8 cellular contexts compared by ENCODE assay signal in the genomic region with DNA sequence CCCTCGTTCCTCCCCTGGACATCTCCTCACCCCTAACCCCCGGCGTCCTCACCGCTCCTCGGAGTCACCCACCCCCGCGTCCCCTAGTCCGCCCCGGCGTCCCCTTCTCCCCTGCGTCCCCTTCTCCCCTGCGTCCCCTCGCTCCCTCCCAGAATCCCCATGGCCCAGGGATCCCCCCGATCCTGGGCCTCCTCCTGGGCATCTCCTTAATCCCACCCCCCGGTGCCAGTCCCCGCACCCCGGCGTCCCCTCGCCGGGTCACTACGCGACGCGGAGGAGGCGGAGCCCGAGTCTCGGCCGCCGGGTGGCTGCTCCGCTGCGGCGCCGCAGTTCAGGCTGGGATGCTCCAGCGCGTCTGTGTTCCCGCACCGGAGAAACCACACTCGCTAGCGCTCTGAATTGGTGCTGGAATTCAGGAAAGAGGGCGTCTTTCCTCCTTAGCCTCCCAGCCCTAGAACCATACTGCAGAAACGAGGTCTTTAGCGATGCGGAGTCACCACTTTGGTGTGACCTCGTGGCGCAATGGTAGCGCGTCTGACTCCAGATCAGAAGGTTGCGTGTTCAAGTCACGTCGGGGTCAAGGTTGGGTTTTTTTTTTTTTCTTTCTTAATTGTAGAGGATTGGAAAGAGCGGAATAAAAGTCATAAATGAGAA. TPM values are rescaled to one million over a fixed set of nuclear protein-coding genes. Genes with fewer than 3 reads are reported as not detected.
DNase-seq lines count a peak whose midpoint lies in the region; ATAC-seq and TF ChIP-seq lines count a peak whose summit lies in the region.

No MANE protein-coding gene starts in this region.

- no peaks in the 10 kb centered on the region for H3K36me3 ChIP-seq in CD8-positive, alpha-beta memory T cell (ENCODE audit: insufficient read depth, low read length)

- POLR2A ChIA-PET in CD8-positive, alpha-beta memory T cell (lab: Charles Lee), result no interaction called here
- POLR2A ChIA-PET in naive thymus-derived CD8-positive, alpha-beta T cell (lab: Charles Lee), result no interaction called here

- H3K9me3 Mint-ChIP-seq in CD8-positive, alpha-beta memory T cell, result peaks cover 0 to 4% (median 3%) of the 10 kb centered on the region in 5 donors
- peaks cover 0 to 8% (median 0%) of the 10 kb centered on the region in 9 donors for H3K9me3 Mint-ChIP-seq in naive thymus-derived CD8-positive, alpha-beta T cell
- H3K9me3 Mint-ChIP-seq in stimulated activated naive B cell treated with anti-CD40 and anti-IgM and Interleukin-4, amounts not matched to agents 10 μg/mL and 1 μg/mL and 100 μg/mL, for 72 hours, result peaks cover 0 to 3% of the 10 kb centered on the region in 2 donors

- peaks cover 0 to 6% (median 2%) of the 10 kb centered on the region in 3 donors for H3K36me3 Mint-ChIP-seq in CD8-positive, alpha-beta memory T cell
- H3K36me3 Mint-ChIP-seq in naive thymus-derived CD8-positive, alpha-beta T cell, result peaks cover 0 to 3% (median 0%) of the 10 kb centered on the region in 3 donors
- H3K36me3 Mint-ChIP-seq in stimulated activated naive B cell treated with anti-CD40 and anti-IgM and Interleukin-4, amounts not matched to agents 10 μg/mL and 1 μg/mL and 100 μg/mL, for 72 hours, result peaks cover 6 to 10% of the 10 kb centered on the region in 2 donors

- peak; percentile 66 for ATAC-seq in GM21423 (IDR thresholded peaks at IDR 0.05; ENCODE audit: unreplicated experiment)
- ATAC-seq in naive thymus-derived CD8-positive, alpha-beta T cell, result peak; percentile 78 to 80
- ATAC-seq in stimulated activated naive B cell treated with anti-CD40 and anti-IgM and Interleukin-4, amounts not matched to agents 10 μg/mL and 1 μg/mL and 100 μg/mL, for 72 hours (replicated peaks), result peak; percentile 89 to 90

- no peak for TF ChIP-seq CTCF in fibroblast of pulmonary artery (IDR thresholded peaks at IDR 0.05; ENCODE audit: low read length, missing control alignments)

- CTCF ChIA-PET in CD8-positive, alpha-beta memory T cell (lab: Charles Lee), result no interaction called here

- no peaks in the 10 kb centered on the region for H3K9me3 ChIP-seq in CD8-positive, alpha-beta memory T cell (ENCODE audit: low read length)

- no peaks in the 10 kb centered on the region for H3K27me3 ChIP-seq in CD8-positive, alpha-beta memory T cell (ENCODE audit: insufficient read depth, low read length, poor library complexity, severe bottlenecking)

- peak overlapping the region; percentile 87 to 99 (median 96) for H3K27ac Mint-ChIP-seq in CD8-positive, alpha-beta memory T cell
- H3K27ac Mint-ChIP-seq in naive thymus-derived CD8-positive, alpha-beta T cell, result peak overlapping the region; percentile 81 to 99 (median 94)
- peak overlapping the region; percentile 100 for H3K27ac Mint-ChIP-seq in stimulated activated naive B cell treated with anti-CD40 and anti-IgM and Interleukin-4, amounts not matched to agents 10 μg/mL and 1 μg/mL and 100 μg/mL, for 72 hours

- H3K27me3 Mint-ChIP-seq in CD8-positive, alpha-beta memory T cell, result peaks cover 0 to 10% of the 10 kb centered on the region in 2 donors
- H3K27me3 Mint-ChIP-seq in naive thymus-derived CD8-positive, alpha-beta T cell, result peaks cover 0 to 6% (median 0%) of the 10 kb centered on the region in 5 donors
- peaks cover 9 to 17% of the 10 kb centered on the region in 2 donors for H3K27me3 Mint-ChIP-seq in stimulated activated naive B cell treated with anti-CD40 and anti-IgM and Interleukin-4, amounts not matched to agents 10 μg/mL and 1 μg/mL and 100 μg/mL, for 72 hours

- no peaks in the 10 kb centered on the region for H3K4me1 ChIP-seq in CD8-positive, alpha-beta memory T cell (ENCODE audit: insufficient read depth, low read length)

- peaks cover 10 to 13% (median 13%) of the 10 kb centered on the region in 3 donors for H3K4me1 Mint-ChIP-seq in CD8-positive, alpha-beta memory T cell
- peaks cover 8 to 13% (median 9%) of the 10 kb centered on the region in 4 donors for H3K4me1 Mint-ChIP-seq in naive thymus-derived CD8-positive, alpha-beta T cell
- peaks cover 8 to 18% of the 10 kb centered on the region in 2 donors for H3K4me1 Mint-ChIP-seq in stimulated activated naive B cell treated with anti-CD40 and anti-IgM and Interleukin-4, amounts not matched to agents 10 μg/mL and 1 μg/mL and 100 μg/mL, for 72 hours

- peak overlapping the region; percentile 80 to 99 (median 90) for H3K4me3 Mint-ChIP-seq in CD8-positive, alpha-beta memory T cell
- peak overlapping the region; percentile 84 to 97 (median 94) for H3K4me3 Mint-ChIP-seq in naive thymus-derived CD8-positive, alpha-beta T cell
- peak overlapping the region; percentile 97 for H3K4me3 Mint-ChIP-seq in stimulated activated naive B cell treated with anti-CD40 and anti-IgM and Interleukin-4, amounts not matched to agents 10 μg/mL and 1 μg/mL and 100 μg/mL, for 72 hours

- peak overlapping the region; percentile 92 for H3K4me3 ChIP-seq in CD8-positive, alpha-beta memory T cell (ENCODE audit: low read length)
- H3K4me3 ChIP-seq in Jurkat, Clone E6-1 (ENCODE audit: low read length), result peak overlapping the region; percentile 71
- peak overlapping the region; percentile 72 for H3K4me3 ChIP-seq in fibroblast of pulmonary artery (replicated peaks; ENCODE audit: low read depth, low read length)

- peak overlapping the region; percentile 64 for H3K27ac ChIP-seq in CD8-positive, alpha-beta memory T cell (ENCODE audit: low read depth, low read length)

- peak; percentile 71 to 91 (median 83) for DNase-seq in CD8-positive, alpha-beta memory T cell
- peak; percentile 57 for DNase-seq in Jurkat, Clone E6-1 (ENCODE audit: low read depth, low spot score)
- DNase-seq in RKO (ENCODE audit: low spot score), result peak; percentile 88
- peak; percentile 76 for DNase-seq in activated T-helper 9 cell treated with anti-CD3 and anti-CD28 coated beads, Interleukin-2, amount 50 U/mL, for 16 hours (ENCODE audit: low read depth)
- peak; percentile 94 for DNase-seq in fibroblast of pulmonary artery (ENCODE audit: low read depth)
- DNase-seq in naive thymus-derived CD8-positive, alpha-beta T cell, result peak; percentile 70 to 97 (median 88)
- peak; percentile 66 for DNase-seq in stimulated activated naive B cell treated with anti-CD40 and anti-IgM and Interleukin-4, amounts not matched to agents 10 μg/mL and 1 μg/mL and 100 μg/mL, for 72 hours

RNA-seq across cellular contexts. Expression of a gene that starts 25.9 kb away (rescaled TPM):
- under 1 TPM; 0.15 to 0.20 TPM for total RNA-seq in CD8-positive, alpha-beta memory T cell
- 0.29 TPM for polyA plus RNA-seq in CD8-positive, alpha-beta memory T cell
- polyA plus RNA-seq in Jurkat, Clone E6-1 (2012; ENCODE audit: insufficient read depth, insufficient read length), result not detected
- total RNA-seq in naive thymus-derived CD8-positive, alpha-beta T cell, result not detected
- under 1 TPM in 2 of 3 donors, not detected in 1; 0.29 to 0.69 TPM for polyA plus RNA-seq in naive thymus-derived CD8-positive, alpha-beta T cell

Comparison
In these comparisons a context has a peak if more than half of its experiments do, and no peak if none do; other contexts are left out.
1. Peak in every context shown above with its lines: DNase-seq, ATAC-seq, H3K4me3 ChIP-seq and H3K27ac ChIP-seq.